In the genomic region with DNA sequence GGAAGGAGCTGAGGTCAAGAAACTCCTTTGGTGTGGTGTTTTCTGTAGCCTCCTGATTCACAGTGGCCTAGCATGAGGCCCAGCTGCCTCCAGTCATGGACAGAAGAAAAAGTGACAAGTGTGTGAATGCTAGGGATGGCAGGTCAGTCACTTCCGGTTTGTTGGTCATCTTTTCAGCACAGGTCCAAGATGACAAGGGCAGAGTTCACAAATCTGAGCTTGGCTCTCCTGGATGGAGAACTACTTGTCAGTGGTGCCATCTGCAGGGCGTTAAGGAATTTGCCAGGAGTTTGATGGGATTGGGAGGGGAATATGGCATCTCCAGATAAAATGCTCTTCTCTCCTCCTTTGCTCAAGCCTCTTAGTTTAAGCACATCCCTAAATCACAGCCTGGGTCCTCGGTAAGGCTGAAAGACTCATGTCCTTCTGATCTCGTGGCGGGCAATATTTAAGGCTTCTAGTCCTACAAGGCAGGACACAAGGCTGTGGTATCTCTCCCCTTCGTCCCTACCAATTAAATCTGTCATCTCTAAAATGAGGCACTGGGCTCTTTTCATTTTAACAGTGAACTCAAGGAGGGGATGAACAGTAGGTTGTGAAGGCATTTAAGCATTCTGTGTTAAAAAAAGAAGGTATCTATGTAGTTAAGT, we compare ENCODE assay signal across 9 cellular contexts. TPM values are rescaled to one million over a fixed set of nuclear protein-coding genes. Genes with fewer than 3 reads are reported as not detected.
DNase-seq lines count a peak whose midpoint lies in the region; ATAC-seq and TF ChIP-seq lines count a peak whose summit lies in the region.
"Had no signal": no experiment of that assay in that cellular context is flagged by ENCODE, and none has a peak within 500 bp of the region (broad histone marks: within the 10 kb centered on the region; RNA-seq: fewer than 3 reads in every experiment).

No MANE protein-coding gene starts in this region.

- no peaks in the 10 kb centered on the region for H3K9me3 Mint-ChIP-seq in central memory CD8-positive, alpha-beta T cell
- H3K9me3 Mint-ChIP-seq in activated T-helper 17 cell treated with anti-CD3 and anti-CD28 coated beads, Interleukin-2, amount 50 U/mL, for 72 hours, result no peaks in the 10 kb centered on the region

- no peaks in the 10 kb centered on the region for H3K27me3 Mint-ChIP-seq in central memory CD8-positive, alpha-beta T cell
- H3K27me3 Mint-ChIP-seq in activated T-helper 17 cell treated with anti-CD3 and anti-CD28 coated beads, Interleukin-2, amount 50 U/mL, for 72 hours, result no peaks in the 10 kb centered on the region

- H3K4me3 Mint-ChIP-seq in central memory CD8-positive, alpha-beta T cell, result no peak overlapping the region
- no peak overlapping the region for H3K4me3 Mint-ChIP-seq in activated T-helper 17 cell treated with anti-CD3 and anti-CD28 coated beads, Interleukin-2, amount 50 U/mL, for 72 hours

- no peak overlapping the region for H3K27ac ChIP-seq in liver (ENCODE audit: low read depth in 1 of 2, low read length in 2 of 2)

- H3K27ac Mint-ChIP-seq in central memory CD8-positive, alpha-beta T cell (ENCODE audit: low read depth), result peak overlapping the region; percentile 55
- no peak overlapping the region for H3K27ac Mint-ChIP-seq in activated T-helper 17 cell treated with anti-CD3 and anti-CD28 coated beads, Interleukin-2, amount 50 U/mL, for 72 hours

- WGBS in liver, result 22% methylated on average over 6 of the region's 6 CpGs

- TF ChIP-seq CTCF in GM10266 (IDR thresholded peaks at IDR 0.05; ENCODE audit: control insufficient read depth, insufficient read depth, low read depth, missing control alignments), result peak; percentile 40
- peak; percentile 78 for TF ChIP-seq CTCF in liver (IDR thresholded peaks at IDR 0.05; ENCODE audit: low read depth, low read length, missing input control)

- no peaks in the 10 kb centered on the region for H3K4me1 Mint-ChIP-seq in central memory CD8-positive, alpha-beta T cell
- no peaks in the 10 kb centered on the region for H3K4me1 Mint-ChIP-seq in activated T-helper 17 cell treated with anti-CD3 and anti-CD28 coated beads, Interleukin-2, amount 50 U/mL, for 72 hours

- no peak for ATAC-seq in central memory CD8-positive, alpha-beta T cell (replicated peaks; ENCODE audit: extremely low read depth, poor library complexity, severe bottlenecking)
- ATAC-seq in HG02938 (IDR thresholded peaks at IDR 0.05; ENCODE audit: unreplicated experiment), result no peak
- no peak for ATAC-seq in activated T-helper 17 cell treated with anti-CD3 and anti-CD28 coated beads, Interleukin-2, amount 50 U/mL, for 72 hours (replicated peaks)

- H3K9ac ChIP-seq in liver (ENCODE audit: low read depth in 1 of 2, low read length in 2 of 2), result no peak overlapping the region

- no peaks in the 10 kb centered on the region for H3K36me3 ChIP-seq in liver (ENCODE audit: control insufficient read depth in 4 of 4, insufficient read depth in 3 of 4, low read depth in 1 of 4, low read length in 3 of 4)

- DNase-seq in GM10266 (ENCODE audit: extremely low spot score) (peak; percentile 20), NCI-H526 (lab: John Stamatoyannopoulos, UW) (peak; percentile 7 to 49), SKM-1 (lab: John Stamatoyannopoulos, UW; ENCODE audit: unreplicated experiment) (no peak)
- no peak for DNase-seq in central memory CD8-positive, alpha-beta T cell (ENCODE audit: low spot score in 2 of 2)
- no peak for DNase-seq in activated T-cell treated with anti-CD3 and anti-CD28 coated beads, Interleukin-2, amount 50 U/mL, for 1 hour

- H3K27me3 ChIP-seq in liver (ENCODE audit: control insufficient read depth in 4 of 4, insufficient read depth in 4 of 4, low read length in 3 of 4), result no peaks in the 10 kb centered on the region

- peaks cover 0 to 3% (median 0%) of the 10 kb centered on the region in 4 donors for H3K4me1 ChIP-seq in liver (ENCODE audit: control insufficient read depth in 4 of 4, insufficient read depth in 4 of 4, low read length in 3 of 4)

- H3K36me3 Mint-ChIP-seq in central memory CD8-positive, alpha-beta T cell (ENCODE audit: insufficient read depth), result peaks cover 4% of the 10 kb centered on the region
- no peaks in the 10 kb centered on the region for H3K36me3 Mint-ChIP-seq in activated T-helper 17 cell treated with anti-CD3 and anti-CD28 coated beads, Interleukin-2, amount 50 U/mL, for 72 hours (ENCODE audit: low read depth)

- no peak overlapping the region for H3K4me3 ChIP-seq in liver (ENCODE audit: low read depth in 1 of 3, low read length in 3 of 3)

- TF ChIP-seq RAD21 in liver (IDR thresholded peaks at IDR 0.05), result peak; percentile 91 to 92

- H3K9me3 ChIP-seq in liver (ENCODE audit: control insufficient read depth in 4 of 4, low read length in 3 of 4), result no peaks in the 10 kb centered on the region

TF ChIP-seq in liver, 16 proteins besides CTCF, POLR2A, EP300 and RAD21:
- TF ChIP-seq YY1 (IDR thresholded peaks at IDR 0.05) (no peak), TAF1 (conservative IDR thresholded peaks at IDR 0.05) (no peak), NR2F2 (IDR thresholded peaks at IDR 0.05) (no peak), RXRA (IDR thresholded peaks at IDR 0.05) (peak; percentile 11 to 53), HNF4G (IDR thresholded peaks at IDR 0.05) (peak; percentile 59), GABPA (IDR thresholded peaks at IDR 0.05 in 1 of 2, conservative IDR thresholded peaks at IDR 0.05 in 1 of 2) (peak in 1 of 2 donors; percentile 52), FOXA1 (IDR thresholded peaks at IDR 0.05) (no peak), HNF4A (conservative IDR thresholded peaks at IDR 0.05) (peak; percentile 72 to 88), SP1 (IDR thresholded peaks at IDR 0.05) (peak; percentile 37)

RNA-seq across cellular contexts. Expression of a gene that starts 10.0 kb away (rescaled TPM):
- 1,000 to 10,000 TPM in 1 of 2 donors, 100 to 1,000 TPM in 1; 161 to 1,268 TPM for total RNA-seq in liver
- 100 to 1,000 TPM; 125 to 325 TPM for polyA plus RNA-seq in liver
- 1,000 to 10,000 TPM; 1,357 to 2,653 TPM for total RNA-seq in activated T-helper 17 cell treated with anti-CD3 and anti-CD28 coated beads, Interleukin-2, amount 50 U/mL, for 72 hours

RNA-seq across cellular contexts. Expression of a gene that starts 10.5 kb away (rescaled TPM):
- total RNA-seq in liver, result 10 to 100 TPM; 13.0 to 23.7 TPM
- 10 to 100 TPM in 1 of 2 donors, 1 to 10 TPM in 1; 9.3 to 10.5 TPM for polyA plus RNA-seq in liver
- 100 to 1,000 TPM in 1 of 2 donors, 10 to 100 TPM in 1; 56.8 to 105 TPM for total RNA-seq in activated T-helper 17 cell treated with anti-CD3 and anti-CD28 coated beads, Interleukin-2, amount 50 U/mL, for 72 hours

RNA-seq across cellular contexts. Expression of a gene that starts 26.6 kb away (rescaled TPM):
- total RNA-seq in liver, result under 1 TPM; 0.08 to 0.09 TPM
- polyA plus RNA-seq in liver, result under 1 TPM in 1 of 2 donors, not detected in 1; 0.09 TPM
- total RNA-seq in activated T-helper 17 cell treated with anti-CD3 and anti-CD28 coated beads, Interleukin-2, amount 50 U/mL, for 72 hours, result under 1 TPM; 0.26 to 0.42 TPM
- total RNA-seq: T-helper 1 cell treated with Interleukin-12 subunit alpha and Interleukin-12 subunit beta and Interleukin-4 antibody, amounts not matched to agents 30 ng/mL and 1 ng/mL, for 36 hours had no signal

RNA-seq across cellular contexts. Expression of a gene that starts 51.4 kb away (rescaled TPM):
- 1 to 10 TPM in 1 of 2 donors, not detected in 1; 1.2 TPM for total RNA-seq in liver
- under 1 TPM; 0.29 to 0.36 TPM for polyA plus RNA-seq in liver
- 10 to 100 TPM; 12.2 to 19.3 TPM for total RNA-seq in activated T-helper 17 cell treated with anti-CD3 and anti-CD28 coated beads, Interleukin-2, amount 50 U/mL, for 72 hours

Comparison
In these comparisons a context has a peak if more than half of its experiments do, and no peak if none do; other contexts are left out.
1. DNase-seq: peak in GM10266 (single experiment) and NCI-H526 (2 of 2); none in central memory CD8-positive, alpha-beta T cell (0 of 2), activated T-cell treated with anti-CD3 and anti-CD28 coated beads, Interleukin-2, amount 50 U/mL, for 1 hour (single experiment) and SKM-1 (single experiment).